12 cellular contexts compared by ENCODE assay signal in genomic region chr6:43953794-43954310, GRCh38.
A peak's percentile ranks its signal among the peaks of the same experiment; 100 is the strongest.
DNase-seq lines count a peak whose midpoint lies in the region; ATAC-seq and TF ChIP-seq lines count a peak whose summit lies in the region.
"Had no signal": no experiment of that assay in that cellular context is flagged by ENCODE, and none has a peak within 500 bp of the region (broad histone marks: within the 10 kb centered on the region; RNA-seq: fewer than 3 reads in every experiment).

No MANE protein-coding gene starts in this region.

- H3K4me1 Mint-ChIP-seq in Calu3 (ENCODE audit: low read depth, unreplicated experiment): peaks cover 32% of the 10 kb centered on the region
- H3K4me1 Mint-ChIP-seq in neural crest cell: peaks cover 19% of the 10 kb centered on the region
- H3K4me1 Mint-ChIP-seq: activated CD4-positive, alpha-beta T cell treated with anti-CD3 and anti-CD28 coated beads, Interleukin-2, amount 10 ng/mL, durations not matched to agents 7 days and 5 days had no signal

- H3K4me3 Mint-ChIP-seq in Calu3 (ENCODE audit: low read depth, unreplicated experiment) (no peak overlapping the region), neural crest cell (no peak overlapping the region)
- H3K4me3 Mint-ChIP-seq: activated CD4-positive, alpha-beta T cell treated with anti-CD3 and anti-CD28 coated beads, Interleukin-2, amount 10 ng/mL, durations not matched to agents 7 days and 5 days had no signal

- H3K4me3 ChIP-seq in prostate gland: no peak overlapping the region

- peak; percentile 29 for TF ChIP-seq CTCF in Calu3 (IDR thresholded peaks at IDR 0.05; ENCODE audit: unreplicated experiment)
- TF ChIP-seq CTCF in foreskin keratinocyte (conservative IDR thresholded peaks at IDR 0.05): peak; percentile 23
- TF ChIP-seq CTCF in neural crest cell (conservative IDR thresholded peaks at IDR 0.05): peak; percentile 38
- peak in 2 of 4 experiments; percentile 15 to 17 for TF ChIP-seq CTCF in prostate gland (IDR thresholded peaks at IDR 0.05)

- 62% methylated on average over 8 of the region's 8 CpGs for WGBS in prostate gland

- H3K36me3 ChIP-seq in prostate gland: no peaks in the 10 kb centered on the region

- H3K27me3 ChIP-seq in foreskin keratinocyte: peaks cover 12% of the 10 kb centered on the region
- no peaks in the 10 kb centered on the region for H3K27me3 ChIP-seq in prostate gland (replicated peaks; ENCODE audit: insufficient read depth)

- intact Hi-C loops in Calu3 (cut with micrococcal nuclease; ENCODE audit: unreplicated experiment): loop anchor here (5.0 kb wide), 2 partner anchors 232 to 287 kb away; no protein-coding TSS in a partner anchor
- intact Hi-C loops in prostate gland (cut with DNase I): no loop called here

- H3K27ac Mint-ChIP-seq in Calu3 (ENCODE audit: unreplicated experiment) (no peak overlapping the region), neural crest cell (ENCODE audit: unreplicated experiment) (no peak overlapping the region)
- H3K27ac Mint-ChIP-seq: activated CD4-positive, alpha-beta T cell treated with anti-CD3 and anti-CD28 coated beads, Interleukin-2, amount 10 ng/mL, durations not matched to agents 7 days and 5 days had no signal

- no peaks in the 10 kb centered on the region for H3K27me3 Mint-ChIP-seq in Calu3 (ENCODE audit: unreplicated experiment)
- H3K27me3 Mint-ChIP-seq in neural crest cell (ENCODE audit: low read depth): no peaks in the 10 kb centered on the region

- H3K9me3 Mint-ChIP-seq in Calu3 (ENCODE audit: low read depth, unreplicated experiment): peaks cover 14% of the 10 kb centered on the region
- H3K9me3 Mint-ChIP-seq in neural crest cell: peaks cover 6% of the 10 kb centered on the region

- H3K9me3 ChIP-seq in prostate gland: no peaks in the 10 kb centered on the region

- BruUV-seq in Calu3 (replicated peaks; lab: Mats Ljungman, UMichigan): no TSS peak

- peak; percentile 40 for DNase-seq in Calu3
- DNase-seq in SK-N-DZ (ENCODE audit: low spot score): peak; percentile 54
- no peak for DNase-seq in foreskin keratinocyte
- DNase-seq in neural crest cell (ENCODE audit: low read depth, low spot score): no peak
- DNase-seq in NCI-H2171 (lab: John Stamatoyannopoulos, UW): no peak
- DNase-seq in prostate gland (ENCODE audit: low spot score): no peak
- DNase-seq in NK-92 (lab: John Stamatoyannopoulos, UW; ENCODE audit: unreplicated experiment): no peak
- DNase-seq: activated CD4-positive, alpha-beta T cell treated with anti-CD3 and anti-CD28 coated beads, Interleukin-2, amount 10 ng/mL, durations not matched to agents 7 days and 5 days; DMS 273 treated with DMSO at 0.1 percent for 48 hours; Kasumi-1; occipital lobe had no signal

- H3K27ac ChIP-seq in foreskin keratinocyte: no peak overlapping the region
- H3K27ac ChIP-seq in prostate gland: no peak overlapping the region

- no peak for TF ChIP-seq POLR2A in prostate gland (IDR thresholded peaks at IDR 0.05)

- H3K36me3 Mint-ChIP-seq in Calu3 (ENCODE audit: insufficient read depth, unreplicated experiment) (no peaks in the 10 kb centered on the region), neural crest cell (ENCODE audit: low read depth) (peaks cover 3% of the 10 kb centered on the region)

- H3K4me1 ChIP-seq in foreskin keratinocyte (no peaks in the 10 kb centered on the region), prostate gland (replicated peaks) (no peaks in the 10 kb centered on the region)

- ATAC-seq in foreskin keratinocyte (no peak), HG02885 (IDR thresholded peaks at IDR 0.05; ENCODE audit: poor library complexity, unreplicated experiment) (no peak)

- CTCF ChIA-PET in Calu3 (lab: Charles Lee): interaction anchor here (0.5 to 4.3 kb wide), 8 partner anchors 22 to 229 kb away, joined by 3 to 50 read pairs (median 6); partner anchors contain the start of gene VEGFA

Comparison
In these comparisons a context has a peak if more than half of its experiments do, and no peak if none do; other contexts are left out.
1. DNase-seq: peak in Calu3 (single experiment) and SK-N-DZ (single experiment); none in foreskin keratinocyte (0 of 2), neural crest cell (single experiment), NCI-H2171 (single experiment), prostate gland (single experiment) and NK-92 (single experiment).